Comparison of ENCODE assay signal across 19 cellular contexts in the genomic region with DNA sequence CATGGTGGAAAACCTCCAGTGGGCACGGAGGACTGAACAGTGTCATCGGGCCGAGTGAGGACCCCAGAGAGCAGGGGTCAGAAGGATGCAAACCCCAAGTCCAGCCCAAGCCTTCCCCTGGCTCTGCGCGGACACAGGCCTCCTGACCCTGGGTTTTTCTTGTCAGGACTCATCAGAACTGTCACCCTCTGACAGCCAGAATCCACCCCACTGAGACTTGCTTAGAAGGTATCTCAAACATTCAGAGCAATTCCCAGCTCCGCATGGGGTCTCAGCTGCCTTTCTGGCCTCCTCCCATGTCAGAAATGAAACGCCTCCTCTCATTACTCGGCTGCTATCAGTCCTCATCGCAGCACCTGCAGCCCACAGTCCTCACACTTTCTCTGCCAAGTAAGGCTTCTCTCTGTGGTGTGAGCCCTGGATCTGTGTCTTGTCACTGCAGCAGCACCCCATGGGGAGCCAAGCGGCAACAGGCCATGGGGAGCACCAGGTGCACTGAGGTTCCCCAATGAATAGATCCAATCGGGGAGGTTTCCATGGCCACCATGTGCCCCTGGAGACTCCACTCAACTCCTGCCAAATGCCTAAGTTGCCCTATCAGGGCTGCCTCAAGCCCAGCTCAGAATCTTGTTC.
DNase-seq lines count a peak whose midpoint lies in the region; ATAC-seq and TF ChIP-seq lines count a peak whose summit lies in the region.
"Had no signal": no experiment of that assay in that cellular context is flagged by ENCODE, and none has a peak within 500 bp of the region (broad histone marks: within the 10 kb centered on the region; RNA-seq: fewer than 3 reads in every experiment).

No MANE protein-coding gene starts in this region.

- POLR2A ChIA-PET in HEK293 (lab: Yijun Ruan, JAX), result no interaction called here
- POLR2A ChIA-PET in CD8-positive, alpha-beta memory T cell (lab: Charles Lee), result no interaction called here

- H4K20me1 ChIP-seq in BLaER1, result peaks cover 8% of the 10 kb centered on the region; the same call in 1 of the 2 replicates

- 37 to 38% methylated on average over 10 to 11 of the region's 11 CpGs for WGBS in endodermal cell (ENCODE audit: insufficient coverage in 1 of 2, insufficient read length in 1 of 2), 2 experiments

- CTCF ChIA-PET in HEK293 (lab: Yijun Ruan, JAX), result no interaction called here
- CTCF ChIA-PET in CD8-positive, alpha-beta memory T cell (lab: Charles Lee), result no interaction called here

- peaks cover 14% of the 10 kb centered on the region for H3K4me1 Mint-ChIP-seq in endodermal cell
- H3K4me1 Mint-ChIP-seq in CD8-positive, alpha-beta memory T cell, result no peaks in the 10 kb centered on the region
- H3K4me1 Mint-ChIP-seq: activated CD4-positive, alpha-beta T cell treated with anti-CD3 and anti-CD28 coated beads for 36 hours; CD14-positive monocyte; neural crest cell had no signal

- no peaks in the 10 kb centered on the region for H3K9me3 Mint-ChIP-seq in endodermal cell
- H3K9me3 Mint-ChIP-seq in CD8-positive, alpha-beta memory T cell, result no peaks in the 10 kb centered on the region
- H3K9me3 Mint-ChIP-seq: activated naive CD4-positive, alpha-beta T cell treated with anti-CD3 and anti-CD28 coated beads for 36 hours; neural crest cell had no signal

- no peaks in the 10 kb centered on the region for H3K36me3 ChIP-seq in BLaER1
- peaks cover 0 to 35% of the 10 kb centered on the region in 2 experiments; a peak in 1 of 3 replicates for H3K36me3 ChIP-seq in HEK293 (ENCODE audit: control insufficient read depth in 2 of 2, insufficient read depth in 1 of 2, low read length in 2 of 2)
- H3K36me3 ChIP-seq in endodermal cell (ENCODE audit: control insufficient read depth, insufficient read depth, low read length), result no peaks in the 10 kb centered on the region
- H3K36me3 ChIP-seq in BE2C, result no peaks in the 10 kb centered on the region
- H3K36me3 ChIP-seq in CD8-positive, alpha-beta memory T cell (ENCODE audit: insufficient read depth, low read length), result no peaks in the 10 kb centered on the region
- H3K36me3 ChIP-seq: SJCRH30 had no signal

- no peak overlapping the region for H3K4me3 Mint-ChIP-seq in endodermal cell
- H3K4me3 Mint-ChIP-seq in CD8-positive, alpha-beta memory T cell, result no peak overlapping the region
- H3K4me3 Mint-ChIP-seq: activated CD4-positive, alpha-beta T cell treated with anti-CD3 and anti-CD28 coated beads for 36 hours; activated naive CD4-positive, alpha-beta T cell treated with anti-CD3 and anti-CD28 coated beads for 36 hours; CD14-positive monocyte; neural crest cell had no signal

- H3K4me2 ChIP-seq in BLaER1, result peak overlapping the region; percentile 13; the same call in 1 of the 2 replicates

- no peak overlapping the region for H3K27ac Mint-ChIP-seq in endodermal cell
- no peak overlapping the region for H3K27ac Mint-ChIP-seq in CD8-positive, alpha-beta memory T cell
- H3K27ac Mint-ChIP-seq: activated CD4-positive, alpha-beta T cell treated with anti-CD3 and anti-CD28 coated beads for 36 hours; activated naive CD4-positive, alpha-beta T cell treated with anti-CD3 and anti-CD28 coated beads for 36 hours; progenitor cell of endocrine pancreas had no signal

- H3K36me3 Mint-ChIP-seq in endodermal cell (ENCODE audit: low read depth), result no peaks in the 10 kb centered on the region
- H3K36me3 Mint-ChIP-seq in CD8-positive, alpha-beta memory T cell, result no peaks in the 10 kb centered on the region
- H3K36me3 Mint-ChIP-seq: CD14-positive monocyte had no signal

- no peak overlapping the region for H3K9ac ChIP-seq in BLaER1
- H3K9ac ChIP-seq in endodermal cell (ENCODE audit: extremely low read depth, low read length, poor library complexity, severe bottlenecking), result no peak overlapping the region

- H3K9me3 ChIP-seq in BLaER1, result no peaks in the 10 kb centered on the region
- H3K9me3 ChIP-seq in HEK293 (ENCODE audit: control insufficient read depth, insufficient read depth, low read depth, low read length), result no peaks in the 10 kb centered on the region
- H3K9me3 ChIP-seq in endodermal cell (ENCODE audit: control insufficient read depth, low read length), result no peaks in the 10 kb centered on the region
- no peaks in the 10 kb centered on the region for H3K9me3 ChIP-seq in BE2C
- H3K9me3 ChIP-seq in CD8-positive, alpha-beta memory T cell (ENCODE audit: low read length), result no peaks in the 10 kb centered on the region
- H3K9me3 ChIP-seq: SJCRH30 had no signal

- peaks cover 36% of the 10 kb centered on the region for H3K27me3 Mint-ChIP-seq in endodermal cell (ENCODE audit: insufficient read depth)
- peaks cover 8 to 23% of the 10 kb centered on the region in 2 donors for H3K27me3 Mint-ChIP-seq in CD8-positive, alpha-beta memory T cell
- H3K27me3 Mint-ChIP-seq: activated CD4-positive, alpha-beta T cell treated with anti-CD3 and anti-CD28 coated beads for 36 hours had no signal

- H3K27ac ChIP-seq in BLaER1 (no peak overlapping the region), HEK293 (ENCODE audit: extremely low read depth, low read depth, low read length) (no peak overlapping the region), endodermal cell (ENCODE audit: low read depth, low read length) (no peak overlapping the region)
- no peak overlapping the region for H3K27ac ChIP-seq in CD8-positive, alpha-beta memory T cell (ENCODE audit: low read depth, low read length)
- H3K27ac ChIP-seq: SJCRH30 had no signal

- TF ChIP-seq CTCF in HEK293 (tag by site-specific recombination; IDR thresholded peaks at IDR 0.05) (no peak), endodermal cell (conservative IDR thresholded peaks at IDR 0.05) (no peak), BE2C (IDR thresholded peaks at IDR 0.05; ENCODE audit: low read depth, low read length) (no peak)

- DNase-seq in NCI-H2227 treated with DMSO at 0.1 percent for 48 hours (lab: John Stamatoyannopoulos, UW), result peak; percentile 21
- peak; percentile 93 for DNase-seq in endodermal cell
- no peak for DNase-seq in BE2C
- no peak for DNase-seq in CD8-positive, alpha-beta memory T cell
- DNase-seq in HPDE6-E6E7 (ENCODE audit: extremely low spot score), result no peak
- DNase-seq: activated CD4-positive, alpha-beta T cell treated with anti-CD3 and anti-CD28 coated beads for 36 hours; activated naive CD4-positive, alpha-beta T cell treated with anti-CD3 and anti-CD28 coated beads for 36 hours; activated T-cell treated with anti-CD3 and anti-CD28 coated beads, Interleukin-2, amount 50 U/mL, for 48 hours; amygdala; DMS153; erythroblast; foreskin fibroblast; SJCRH30 had no signal

- H3K4me3 ChIP-seq in BLaER1 (no peak overlapping the region), HEK293 (ENCODE audit: low read depth, low read length) (no peak overlapping the region), endodermal cell (ENCODE audit: low read length) (no peak overlapping the region), BE2C (ENCODE audit: low read depth, low read length) (no peak overlapping the region)
- no peak overlapping the region for H3K4me3 ChIP-seq in CD8-positive, alpha-beta memory T cell (ENCODE audit: low read length)
- H3K4me3 ChIP-seq: SJCRH30 had no signal

- no peak for ATAC-seq in GM18909 (IDR thresholded peaks at IDR 0.05; ENCODE audit: poor library complexity, unreplicated experiment)
- ATAC-seq: activated CD4-positive, alpha-beta T cell treated with anti-CD3 and anti-CD28 coated beads for 36 hours had no signal

- H3K27me3 ChIP-seq in BLaER1 (no peaks in the 10 kb centered on the region), endodermal cell (ENCODE audit: control insufficient read depth, insufficient read depth, low read length, poor library complexity, severe bottlenecking) (peaks cover 12% of the 10 kb centered on the region), BE2C (no peaks in the 10 kb centered on the region)
- H3K27me3 ChIP-seq in CD8-positive, alpha-beta memory T cell (ENCODE audit: insufficient read depth, low read length, poor library complexity, severe bottlenecking), result no peaks in the 10 kb centered on the region

- H3K4me1 ChIP-seq in BLaER1 (peaks cover 15% of the 10 kb centered on the region; the same call in 1 of the 2 replicates), HEK293 (ENCODE audit: control insufficient read depth, insufficient read depth, low read length) (no peaks in the 10 kb centered on the region), endodermal cell (ENCODE audit: control insufficient read depth, insufficient read depth, low read length) (peaks cover 2% of the 10 kb centered on the region), BE2C (no peaks in the 10 kb centered on the region)
- H3K4me1 ChIP-seq in CD8-positive, alpha-beta memory T cell (ENCODE audit: insufficient read depth, low read length), result no peaks in the 10 kb centered on the region
- H3K4me1 ChIP-seq: SJCRH30 had no signal

TF ChIP-seq in HEK293, 187 proteins besides CTCF, POLR2A, EP300 and RAD21:
- TF ChIP-seq MZF1 (tag by site-specific recombination; IDR thresholded peaks at IDR 0.05; ENCODE audit: borderline replicate concordance) (no peak), PRDM1 (tag by site-specific recombination; IDR thresholded peaks at IDR 0.05) (no peak), ZNF629 (tag by site-specific recombination; IDR thresholded peaks at IDR 0.05) (no peak), KLF7 (tag by site-specific recombination; IDR thresholded peaks at IDR 0.05; ENCODE audit: borderline replicate concordance) (no peak), ZIC2 (tag by site-specific recombination; IDR thresholded peaks at IDR 0.05) (0 out of 2 replicates have a peak, but pooled peaks have one; percentile 8), MYNN (tag by site-specific recombination; IDR thresholded peaks at IDR 0.05; ENCODE audit: borderline replicate concordance) (no peak), ZNF747 (tag by site-specific recombination; IDR thresholded peaks at IDR 0.05) (no peak), ZNF658 (tag by site-specific recombination; IDR thresholded peaks at IDR 0.05) (no peak), GLIS1 (tag by site-specific recombination; IDR thresholded peaks at IDR 0.05) (peak; percentile 20; the same call in 1 of the 2 replicates), SCRT2 (tag by site-specific recombination; IDR thresholded peaks at IDR 0.05) (no peak)

Comparison
In these comparisons a context has a peak if more than half of its experiments do, and no peak if none do; other contexts are left out.
1. DNase-seq: peak in NCI-H2227 treated with DMSO at 0.1 percent for 48 hours (single experiment) and endodermal cell (single experiment); none in BE2C (single experiment), CD8-positive, alpha-beta memory T cell (0 of 5) and HPDE6-E6E7 (single experiment).